ENCODE assay signal across 1 cellular context in genomic region chr9:88725300-88726024, GRCh38.
TF ChIP-seq lines count a peak whose summit lies in the region.

No MANE protein-coding gene starts in this region.

TF ChIP-seq in WTC11, 78 proteins besides CTCF, POLR2A, EP300 and RAD21 (continued from another document):
- TF ChIP-seq FOXJ3 (CRISPR knock-in tag; IDR thresholded peaks at IDR 0.05; ENCODE audit: borderline replicate concordance) (no peak), ZNF396 (CRISPR knock-in tag; IDR thresholded peaks at IDR 0.05; ENCODE audit: borderline replicate concordance) (no peak), MYBL2 (CRISPR knock-in tag; IDR thresholded peaks at IDR 0.05) (no peak), SMAD4 (CRISPR knock-in tag; IDR thresholded peaks at IDR 0.05) (no peak), NR2C2 (CRISPR knock-in tag; IDR thresholded peaks at IDR 0.05) (no peak), ZNF263 (CRISPR knock-in tag; IDR thresholded peaks at IDR 0.05; ENCODE audit: low read depth) (no peak), PRDM15 (CRISPR knock-in tag; IDR thresholded peaks at IDR 0.05) (no peak), ZNF512 (CRISPR knock-in tag; IDR thresholded peaks at IDR 0.05; ENCODE audit: borderline replicate concordance) (no peak)
